ENCODE assay signal across 11 cellular contexts in genomic region chr2:104844813-104845551, GRCh38. TPM values are rescaled to one million over a fixed set of nuclear protein-coding genes. Genes with fewer than 3 reads are reported as not detected.
DNase-seq lines count a peak whose midpoint lies in the region; ATAC-seq and TF ChIP-seq lines count a peak whose summit lies in the region.
"Had no signal": no experiment of that assay in that cellular context is flagged by ENCODE, and none has a peak within 500 bp of the region (broad histone marks: within the 10 kb centered on the region; RNA-seq: fewer than 3 reads in every experiment).

No MANE protein-coding gene starts in this region.

- peaks cover 89 to 91% (median 89%) of the 10 kb centered on the region in 3 donors for H3K27me3 ChIP-seq in gastrocnemius medialis
- H3K27me3 ChIP-seq in effector memory CD4-positive, alpha-beta T cell (replicated peaks; ENCODE audit: control insufficient read depth, insufficient read depth, low read length, poor library complexity, severe bottlenecking) = peaks cover 44% of the 10 kb centered on the region

- H3K9me3 ChIP-seq in SK-N-MC (ENCODE audit: low read depth, low read length) (no peaks in the 10 kb centered on the region), iPS-18c (ENCODE audit: control insufficient read depth, insufficient read depth, low read length) (no peaks in the 10 kb centered on the region), gastrocnemius medialis (no peaks in the 10 kb centered on the region)
- no peaks in the 10 kb centered on the region for H3K9me3 ChIP-seq in effector memory CD4-positive, alpha-beta T cell (ENCODE audit: control insufficient read depth, low read length)

- intact Hi-C loops in activated CD4-positive, alpha-beta T cell treated with anti-CD3 and anti-CD28 coated beads, Interleukin-2, amount 10 ng/mL, durations not matched to agents 24 days and 14 days (cut with micrococcal nuclease) = no loop called here
- intact Hi-C loops in gastrocnemius medialis (cut with DNase I; ENCODE audit: low total_unique reads) = no loop called here

- peaks cover 13 to 18% of the 10 kb centered on the region in 2 donors for H3K4me1 ChIP-seq in gastrocnemius medialis
- H3K4me1 ChIP-seq in effector memory CD4-positive, alpha-beta T cell (ENCODE audit: control insufficient read depth, insufficient read depth, low read length, poor library complexity, severe bottlenecking) = no peaks in the 10 kb centered on the region

- ATAC-seq in gastrocnemius medialis (no peak), GM18858 (IDR thresholded peaks at IDR 0.05; ENCODE audit: unreplicated experiment) (no peak)

- peak overlapping the region; percentile 12 for H3K27ac Mint-ChIP-seq in activated CD4-positive, alpha-beta T cell treated with anti-CD3 and anti-CD28 coated beads, Interleukin-2, amount 10 ng/mL, durations not matched to agents 24 days and 14 days

- in situ Hi-C loops in gastrocnemius medialis (cut with MboI; ENCODE audit: low sequenced_read_pairs in 4 of 4) = no loop called here

- H3K36me3 ChIP-seq in SK-N-MC (ENCODE audit: insufficient read depth, low read length) (no peaks in the 10 kb centered on the region), gastrocnemius medialis (no peaks in the 10 kb centered on the region)
- H3K36me3 ChIP-seq in effector memory CD4-positive, alpha-beta T cell (ENCODE audit: control insufficient read depth, insufficient read depth, low read length) = no peaks in the 10 kb centered on the region

- TF ChIP-seq POLR2A in gastrocnemius medialis (IDR thresholded peaks at IDR 0.05) = no peak

- peaks cover 2% of the 10 kb centered on the region for H3K36me3 Mint-ChIP-seq in activated CD4-positive, alpha-beta T cell treated with anti-CD3 and anti-CD28 coated beads, Interleukin-2, amount 10 ng/mL, durations not matched to agents 24 days and 14 days (ENCODE audit: low read depth)

- no peaks in the 10 kb centered on the region for H3K9me3 Mint-ChIP-seq in activated CD4-positive, alpha-beta T cell treated with anti-CD3 and anti-CD28 coated beads, Interleukin-2, amount 10 ng/mL, durations not matched to agents 24 days and 14 days

- H3K4me3 ChIP-seq in SK-N-MC (peak overlapping the region; percentile 66), iPS-18c (ENCODE audit: insufficient read depth, low read depth, low read length) (peak overlapping the region; percentile 52), gastrocnemius medialis (peak overlapping the region; percentile 8 to 41 (median 29))
- H3K4me3 ChIP-seq in effector memory CD4-positive, alpha-beta T cell (ENCODE audit: insufficient read depth, low read depth, low read length, poor library complexity, severe bottlenecking) = no peak overlapping the region

- no peak for DNase-seq in activated CD4-positive, alpha-beta T cell treated with anti-CD3 and anti-CD28 coated beads, Interleukin-2, amount 10 ng/mL, durations not matched to agents 24 days and 14 days
- DNase-seq in activated CD4-positive, alpha-beta T cell treated with anti-CD3 and anti-CD28 coated beads for 48 hours = no peak
- no peak for DNase-seq in SK-N-MC (ENCODE audit: low read depth, low spot score)
- no peak for DNase-seq in gastrocnemius medialis
- DNase-seq in effector memory CD4-positive, alpha-beta T cell = no peak
- DNase-seq in activated CD4-positive, CD25-positive, alpha-beta regulatory T cell (lab: John Stamatoyannopoulos, UW) = no peak
- DNase-seq: activated naive CD4-positive, alpha-beta T cell treated with Interleukin-2 at 50 U/mL for 16 hours; SHP77 treated with DMSO at 0.1 percent for 48 hours had no signal

- peak overlapping the region; percentile 9 for H3K4me3 Mint-ChIP-seq in activated CD4-positive, alpha-beta T cell treated with anti-CD3 and anti-CD28 coated beads, Interleukin-2, amount 10 ng/mL, durations not matched to agents 24 days and 14 days

- peaks cover 7% of the 10 kb centered on the region for H3K4me1 Mint-ChIP-seq in activated CD4-positive, alpha-beta T cell treated with anti-CD3 and anti-CD28 coated beads, Interleukin-2, amount 10 ng/mL, durations not matched to agents 24 days and 14 days

- no peak overlapping the region for H3K9ac ChIP-seq in SK-N-MC (ENCODE audit: insufficient read length)

- peaks cover 73% of the 10 kb centered on the region for H3K27me3 Mint-ChIP-seq in activated CD4-positive, alpha-beta T cell treated with anti-CD3 and anti-CD28 coated beads, Interleukin-2, amount 10 ng/mL, durations not matched to agents 24 days and 14 days

- TF ChIP-seq CTCF in gastrocnemius medialis (IDR thresholded peaks at IDR 0.05 in 4 of 5, conservative IDR thresholded peaks at IDR 0.05 in 1 of 5) = no peak

- no peak overlapping the region for H3K27ac ChIP-seq in SK-N-MC
- H3K27ac ChIP-seq in gastrocnemius medialis = no peak overlapping the region
- H3K27ac ChIP-seq in effector memory CD4-positive, alpha-beta T cell (ENCODE audit: insufficient read depth, low read length, poor library complexity, severe bottlenecking) = no peak overlapping the region
- H3K27ac ChIP-seq: C4-2B had no signal

RNA-seq across cellular contexts. Expression of gene POU3F3, which starts 8.9 kb away (rescaled TPM):
- not detected in 2 replicates for total RNA-seq in activated CD4-positive, alpha-beta T cell treated with anti-CD3 and anti-CD28 coated beads, Interleukin-2, amount 10 ng/mL, durations not matched to agents 24 days and 14 days
- total RNA-seq in gastrocnemius medialis = not detected
